27 cellular contexts compared by ENCODE assay signal in genomic region chr2:133951209-133951608, GRCh38.
"Had no signal": no experiment of that assay in that cellular context is flagged by ENCODE, and none has a peak within 500 bp of the region (broad histone marks: within the 10 kb centered on the region; RNA-seq: fewer than 3 reads in every experiment).

No MANE protein-coding gene starts in this region.

- H3K9me3 Mint-ChIP-seq: activated naive CD8-positive, alpha-beta T cell treated with anti-CD3 and anti-CD28 coated beads, Interleukin-2, amount 10 ng/mL, durations not matched to agents 7 days and 5 days; central memory CD8-positive, alpha-beta T cell; T-helper 2 cell treated with Interferon-gamma antibody and Interleukin-4, amounts not matched to agents 5 μg/mL and 100 μg/mL, for 36 hours had no signal

- H3K27ac ChIP-seq: adrenal gland, breast epithelium, RWPE1, SJSA1 had no signal

- H3K4me1 Mint-ChIP-seq: activated naive CD8-positive, alpha-beta T cell treated with anti-CD3 and anti-CD28 coated beads, Interleukin-2, amount 10 ng/mL, durations not matched to agents 7 days and 5 days; central memory CD8-positive, alpha-beta T cell had no signal

- DNase-seq: activated CD4-positive, alpha-beta T cell treated with anti-CD3 and anti-CD28 coated beads for 48 hours; activated CD4-positive, alpha-beta T cell treated with anti-CD3 and anti-CD28 coated beads, Interleukin-2, amount 50 U/mL, for 4 hours; activated CD4-positive, CD25-positive, alpha-beta regulatory T cell treated with anti-CD3 and anti-CD28 coated beads, Interleukin-2, amount 50 U/mL, for 72 hours; activated CD8-positive, alpha-beta memory T cell treated with anti-CD3 and anti-CD28 coated beads, Interleukin-2, amount 50 U/mL, for 48 hours; activated CD8-positive, alpha-beta T cell treated with anti-CD3 and anti-CD28 coated beads, Interleukin-2, amount 10 ng/mL, durations not matched to agents 7 days and 5 days; activated naive CD4-positive, alpha-beta T cell treated with anti-CD3 and anti-CD28 coated beads, Interleukin-2, amount 50 U/mL, for 16 hours; activated naive CD8-positive, alpha-beta T cell treated with anti-CD3 and anti-CD28 coated beads, Interleukin-2, amount 10 ng/mL, durations not matched to agents 7 days and 5 days; activated T-cell treated with anti-CD3 and anti-CD28 coated beads, Interleukin-2, amount 50 U/mL, for 1 hour; adrenal gland; anterior cingulate cortex; MG63; NCI-H1105; NCI-H1436; NCI-H1694 treated with DMSO at 0.1 percent for 48 hours; NCI-H2029 treated with DMSO at 0.1 percent for 48 hours; NCI-H345; NCI-H510A; NCI-H526 treated with DMSO at 0.1 percent for 48 hours; Peyer's patch; Right ventricle myocardium superior; SW 1271 had no signal

- H3K4me3 ChIP-seq: adrenal gland, breast epithelium, MG63, Peyer's patch, SJSA1 had no signal

- H3K4me3 Mint-ChIP-seq: activated CD8-positive, alpha-beta T cell treated with anti-CD3 and anti-CD28 coated beads, Interleukin-2, amount 10 ng/mL, durations not matched to agents 7 days and 5 days; activated naive CD8-positive, alpha-beta T cell treated with anti-CD3 and anti-CD28 coated beads, Interleukin-2, amount 10 ng/mL, durations not matched to agents 7 days and 5 days; central memory CD8-positive, alpha-beta T cell; T-helper 2 cell treated with Interferon-gamma antibody and Interleukin-4, amounts not matched to agents 5 μg/mL and 100 μg/mL, for 36 hours had no signal

- H3K4me1 ChIP-seq: adrenal gland, breast epithelium, SJSA1 had no signal

- H3K36me3 ChIP-seq: adrenal gland, breast epithelium, MG63, Peyer's patch, SJSA1 had no signal

- H3K36me3 Mint-ChIP-seq: activated naive CD8-positive, alpha-beta T cell treated with anti-CD3 and anti-CD28 coated beads, Interleukin-2, amount 10 ng/mL, durations not matched to agents 7 days and 5 days had no signal

- H3K27me3 ChIP-seq: adrenal gland, breast epithelium, MG63, Peyer's patch, SJSA1 had no signal

- H3K9me3 ChIP-seq: adrenal gland, breast epithelium, MG63, Peyer's patch, SJSA1 had no signal

- ATAC-seq: activated CD8-positive, alpha-beta T cell treated with anti-CD3 and anti-CD28 coated beads, Interleukin-2, amount 10 ng/mL, durations not matched to agents 7 days and 5 days; SK-N-SH treated with all-trans-retinoic acid at 6 μM for 48 hours had no signal

- H3K27ac Mint-ChIP-seq: activated CD8-positive, alpha-beta T cell treated with anti-CD3 and anti-CD28 coated beads, Interleukin-2, amount 10 ng/mL, durations not matched to agents 7 days and 5 days; activated naive CD8-positive, alpha-beta T cell treated with anti-CD3 and anti-CD28 coated beads, Interleukin-2, amount 10 ng/mL, durations not matched to agents 7 days and 5 days; T-helper 2 cell treated with Interferon-gamma antibody and Interleukin-4, amounts not matched to agents 5 μg/mL and 100 μg/mL, for 36 hours had no signal
